12 cellular contexts compared by ENCODE assay signal in the genomic region with DNA sequence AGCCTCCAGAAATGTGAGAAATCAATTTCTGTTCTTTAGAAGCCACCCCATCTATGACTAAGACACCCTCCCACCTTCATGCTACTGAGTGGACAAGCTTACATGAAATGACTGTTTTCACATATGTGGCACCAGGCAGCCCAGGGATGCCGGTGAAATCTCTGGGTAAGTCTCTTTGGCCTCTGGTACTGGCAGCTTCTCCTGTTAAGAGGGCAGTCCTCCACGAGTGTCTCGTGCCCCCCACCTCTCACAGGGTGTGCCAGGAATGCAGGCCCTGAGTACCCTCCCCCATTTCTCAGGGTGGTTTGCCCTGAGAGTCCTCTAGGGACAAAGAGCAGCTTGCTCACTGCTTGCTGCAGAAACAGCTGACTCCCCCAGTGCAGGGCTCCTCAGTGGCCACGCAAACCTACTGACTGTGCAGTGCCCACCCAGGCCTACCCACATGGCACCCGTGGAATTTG. TPM values are rescaled to one million over a fixed set of nuclear protein-coding genes. Genes with fewer than 3 reads are reported as not detected.
DNase-seq lines count a peak whose midpoint lies in the region; ATAC-seq and TF ChIP-seq lines count a peak whose summit lies in the region.
"Had no signal": no experiment of that assay in that cellular context is flagged by ENCODE, and none has a peak within 500 bp of the region (broad histone marks: within the 10 kb centered on the region; RNA-seq: fewer than 3 reads in every experiment).

No MANE protein-coding gene starts in this region.

- H3K4me2 ChIP-seq in hepatocyte = peak overlapping the region; percentile 53

- H3K36me3 ChIP-seq in left ventricle myocardium inferior = no peaks in the 10 kb centered on the region
- no peaks in the 10 kb centered on the region for H3K36me3 ChIP-seq in hepatocyte (replicated peaks; ENCODE audit: insufficient read depth, low read depth)
- no peaks in the 10 kb centered on the region for H3K36me3 ChIP-seq in gastroesophageal sphincter
- H3K36me3 ChIP-seq: HAP-1 had no signal

- H3K27me3 Mint-ChIP-seq in activated B cell treated with CpG ODN at 0.5 μM for 24 hours = no peaks in the 10 kb centered on the region

- H4K20me1 ChIP-seq in hepatocyte (ENCODE audit: insufficient read depth, poor library complexity, severe bottlenecking) = no peaks in the 10 kb centered on the region

- CTCF ChIA-PET in activated B cell treated with CpG ODN at 0.5 μM for 24 hours (lab: Charles Lee) = interaction anchor here (1.4 to 3.7 kb wide), 3 partner anchors 28 to 57 kb away, joined by 3 to 39 read pairs (median 13); a partner anchor contains a TSS

- 56% methylated on average over 5 of the region's 5 CpGs for WGBS in hepatocyte (ENCODE audit: low lambda C conversion rate, missing lambda C conversion rate)
- 61% methylated on average over 3 of the region's 5 CpGs; no CpG with 5 or more reads in 1 of the 2 donors for WGBS in gastroesophageal sphincter (ENCODE audit: low coverage in 1 of 2), 2 donors

- H3K27me3 ChIP-seq in left ventricle myocardium inferior (ENCODE audit: low read depth) (peaks cover 21% of the 10 kb centered on the region), hepatocyte (no peaks in the 10 kb centered on the region), gastroesophageal sphincter (peaks cover 28% of the 10 kb centered on the region)

- H3K79me2 ChIP-seq in hepatocyte = peaks cover 10% of the 10 kb centered on the region

- H3K36me3 Mint-ChIP-seq in activated B cell treated with CpG ODN at 0.5 μM for 24 hours (ENCODE audit: low read depth) = peaks cover 5% of the 10 kb centered on the region

- intact Hi-C loops in left cardiac atrium (cut with DNase I) = no loop called here
- intact Hi-C loops in left ventricle myocardium inferior (cut with micrococcal nuclease) = no loop called here
- intact Hi-C loops in activated B cell treated with CpG ODN at 0.5 μM for 24 hours (cut with micrococcal nuclease) = loop anchor here (10.0 kb wide), 2 partner anchors 809 to 1321 kb away; a partner anchor contains a TSS

- POLR2A ChIA-PET in activated B cell treated with CpG ODN at 0.5 μM for 24 hours (lab: Charles Lee) = interaction anchor here (1.2 to 8.1 kb wide), 4 partner anchors 21 to 57 kb away, joined by 4 to 224 read pairs (median 128); a partner anchor contains a TSS

- H3K4me3 ChIP-seq in left ventricle myocardium inferior (no peak overlapping the region), hepatocyte (no peak overlapping the region), gastroesophageal sphincter (no peak overlapping the region)
- H3K4me3 ChIP-seq: HAP-1 had no signal

- peak overlapping the region; percentile 93 for H3K27ac Mint-ChIP-seq in activated B cell treated with CpG ODN at 0.5 μM for 24 hours

- no peak for ATAC-seq in left cardiac atrium
- no peak for ATAC-seq in activated B cell treated with CpG ODN at 0.5 μM for 24 hours (ENCODE audit: low read depth)
- no peak for ATAC-seq in GM21737 (IDR thresholded peaks at IDR 0.05; ENCODE audit: unreplicated experiment)
- ATAC-seq in GM21717 (IDR thresholded peaks at IDR 0.05; ENCODE audit: unreplicated experiment) = no peak
- no peak for ATAC-seq in gastroesophageal sphincter

- peak overlapping the region; percentile 7 for H3K4me3 Mint-ChIP-seq in activated B cell treated with CpG ODN at 0.5 μM for 24 hours

- H3K27ac ChIP-seq in left ventricle myocardium inferior (replicated peaks) = no peak overlapping the region
- H3K27ac ChIP-seq in hepatocyte = peak overlapping the region; percentile 97
- peak overlapping the region; percentile 36 for H3K27ac ChIP-seq in temporal lobe (ENCODE audit: low read depth, low read length)
- H3K27ac ChIP-seq in gastroesophageal sphincter = no peak overlapping the region

- DNase-seq in left cardiac atrium (peak; percentile 7), left ventricle myocardium inferior (no peak), activated B cell treated with CpG ODN at 0.5 μM for 24 hours (no peak), hepatocyte (ENCODE audit: low spot score) (peak; percentile 43)
- DNase-seq: head of caudate nucleus, NCI-H226 had no signal

- H3K9me3 Mint-ChIP-seq in activated B cell treated with CpG ODN at 0.5 μM for 24 hours = peaks cover 3% of the 10 kb centered on the region

- no peak for TF ChIP-seq CTCF in left ventricle myocardium inferior (IDR thresholded peaks at IDR 0.05; ENCODE audit: borderline replicate concordance)
- TF ChIP-seq CTCF in activated B cell treated with CpG ODN at 0.5 μM for 24 hours (IDR thresholded peaks at IDR 0.05) = no peak
- TF ChIP-seq CTCF in hepatocyte (IDR thresholded peaks at IDR 0.05; ENCODE audit: poor library complexity) = no peak
- no peak for TF ChIP-seq CTCF in gastroesophageal sphincter (IDR thresholded peaks at IDR 0.05)

- peaks cover 74% of the 10 kb centered on the region for H3K4me1 Mint-ChIP-seq in activated B cell treated with CpG ODN at 0.5 μM for 24 hours

- TF ChIP-seq POLR2A in gastroesophageal sphincter (IDR thresholded peaks at IDR 0.05) = no peak

- TF ChIP-seq EP300 in gastroesophageal sphincter (IDR thresholded peaks at IDR 0.05) = no peak

- no peak overlapping the region for H2AFZ ChIP-seq in hepatocyte

- no peaks in the 10 kb centered on the region for H3K9me2 ChIP-seq in hepatocyte (replicated peaks; ENCODE audit: insufficient read depth)

- H3K9me3 ChIP-seq in left ventricle myocardium inferior (replicated peaks) (no peaks in the 10 kb centered on the region), hepatocyte (ENCODE audit: low read depth) (no peaks in the 10 kb centered on the region), gastroesophageal sphincter (no peaks in the 10 kb centered on the region)
- H3K9me3 ChIP-seq: HAP-1 had no signal

- peaks cover 52% of the 10 kb centered on the region for H3K4me1 ChIP-seq in left ventricle myocardium inferior
- peaks cover 31% of the 10 kb centered on the region for H3K4me1 ChIP-seq in hepatocyte (ENCODE audit: insufficient read depth)
- H3K4me1 ChIP-seq in gastroesophageal sphincter = peaks cover 0 to 41% (median 25%) of the 10 kb centered on the region in 3 donors

RNA-seq across cellular contexts. Expression of a gene that starts 3.2 kb away (rescaled TPM):
- total RNA-seq in left cardiac atrium (10 to 100 TPM; 10.8 to 14.1 TPM), left ventricle myocardium inferior (8.2 TPM), activated B cell treated with CpG ODN at 0.5 μM for 24 hours (12.6 and 13.5 TPM in 2 replicates), hepatocyte (21.4 and 36.7 TPM in 2 replicates), temporal lobe (14.5 TPM), gastroesophageal sphincter (10 to 100 TPM in 3 of 4 donors, 1 to 10 TPM in 1; 6.5 to 24.1 (median 14.0) TPM)
- 39.6 and 41.4 TPM in 2 replicates for polyA plus RNA-seq in hepatocyte

RNA-seq across cellular contexts. Expression of a gene that starts 27.2 kb away (rescaled TPM):
- total RNA-seq in left cardiac atrium = 10 to 100 TPM; 21.6 to 22.6 TPM
- total RNA-seq in left ventricle myocardium inferior = 13.7 TPM
- total RNA-seq in activated B cell treated with CpG ODN at 0.5 μM for 24 hours = 140 and 148 TPM in 2 replicates
- total RNA-seq in hepatocyte = 2.7 and 6.1 TPM in 2 replicates
- polyA plus RNA-seq in hepatocyte = 5.3 and 5.4 TPM in 2 replicates
- 0.98 TPM for total RNA-seq in temporal lobe
- 10 to 100 TPM; 23.0 to 81.6 (median 36.9) TPM for total RNA-seq in gastroesophageal sphincter

RNA-seq across cellular contexts. Expression of a gene that starts 49.5 kb away (rescaled TPM):
- under 1 TPM; 0.47 to 0.68 TPM for total RNA-seq in left cardiac atrium
- total RNA-seq in left ventricle myocardium inferior = 0.82 TPM
- total RNA-seq in activated B cell treated with CpG ODN at 0.5 μM for 24 hours = not detected in 2 replicates
- total RNA-seq in hepatocyte = 0.32 and 0.93 TPM in 2 replicates
- polyA plus RNA-seq in hepatocyte = 1.8 TPM in 1 of 2 replicates, not detected in the other
- 7.6 TPM for total RNA-seq in temporal lobe
- total RNA-seq in gastroesophageal sphincter = 1 to 10 TPM in 3 of 4 donors, not detected in 1; 1.4 to 3.9 (median 2.1) TPM

RNA-seq across cellular contexts. Expression of a gene that starts 53.3 kb away (rescaled TPM):
- under 1 TPM; 0.91 to 0.99 TPM for total RNA-seq in left cardiac atrium
- 0.63 TPM for total RNA-seq in left ventricle myocardium inferior
- total RNA-seq in activated B cell treated with CpG ODN at 0.5 μM for 24 hours = not detected in 2 replicates
- total RNA-seq in hepatocyte = not detected in 2 replicates
- 1.0 TPM in 2 replicates for polyA plus RNA-seq in hepatocyte
- 13.3 TPM for total RNA-seq in temporal lobe
- total RNA-seq in gastroesophageal sphincter = not detected
- total RNA-seq: mononuclear cell had no signal

RNA-seq across cellular contexts. Expression of a gene that starts 57.0 kb away (rescaled TPM):
- total RNA-seq in left cardiac atrium (10 to 100 TPM; 37.5 to 40.6 TPM), left ventricle myocardium inferior (42.8 TPM), activated B cell treated with CpG ODN at 0.5 μM for 24 hours (43.1 and 54.0 TPM in 2 replicates), hepatocyte (18.5 and 20.4 TPM in 2 replicates), temporal lobe (25.3 TPM), gastroesophageal sphincter (10 to 100 TPM; 32.6 to 46.8 (median 34.0) TPM)
- polyA plus RNA-seq in hepatocyte = 21.3 and 21.5 TPM in 2 replicates

Comparison
In these comparisons a context has a peak if more than half of its experiments do, and no peak if none do; other contexts are left out.
1. DNase-seq: peak in left cardiac atrium (single experiment) and hepatocyte (single experiment); none in left ventricle myocardium inferior (single experiment) and activated B cell treated with CpG ODN at 0.5 μM for 24 hours (single experiment).
2. H3K27ac ChIP-seq: peak in hepatocyte (single experiment) and temporal lobe (single experiment); none in left ventricle myocardium inferior (single experiment) and gastroesophageal sphincter (0 of 4).